In genomic region chr19:572891-573825, GRCh38 we compare ENCODE assay signal across 8 cellular contexts. TPM values are rescaled to one million over a fixed set of nuclear protein-coding genes. Genes with fewer than 3 reads are reported as not detected.
DNase-seq lines count a peak whose midpoint lies in the region; ATAC-seq and TF ChIP-seq lines count a peak whose summit lies in the region.

No MANE protein-coding gene starts in this region.

- peak overlapping the region; percentile 97 for H3K9ac ChIP-seq in mesendoderm (ENCODE audit: low read length)

- peak overlapping the region; percentile 96 for H3K56ac ChIP-seq in mesendoderm (ENCODE audit: low read length)

- H3K4me1 ChIP-seq in Peyer's patch (peaks cover 3 to 42% (median 19%) of the 10 kb centered on the region in 4 donors), mesendoderm (ENCODE audit: control insufficient read depth, low read depth, low read length) (peaks cover 5% of the 10 kb centered on the region), upper lobe of right lung (peaks cover 47% of the 10 kb centered on the region)

- no peak overlapping the region for H2BK120ac ChIP-seq in mesendoderm (ENCODE audit: low read depth, low read length)

- H3K23ac ChIP-seq in mesendoderm (ENCODE audit: low read length): peak overlapping the region; percentile 83

- H3K4me2 ChIP-seq in mesendoderm (ENCODE audit: low read length): peak overlapping the region; percentile 49

- H3K4ac ChIP-seq in mesendoderm (ENCODE audit: low read depth, low read length): peak overlapping the region; percentile 81

- peak overlapping the region; percentile 90 to 98 (median 92) for H3K4me3 ChIP-seq in Peyer's patch
- H3K4me3 ChIP-seq in mesendoderm (ENCODE audit: low read length): peak overlapping the region; percentile 87
- peak overlapping the region; percentile 98 for H3K4me3 ChIP-seq in upper lobe of right lung

- H3K27ac ChIP-seq in Peyer's patch (peak overlapping the region; percentile 82 to 92 (median 88)), mesendoderm (ENCODE audit: low read depth, low read length) (peak overlapping the region; percentile 56), upper lobe of right lung (peak overlapping the region; percentile 89)

- H3K36me3 ChIP-seq in Peyer's patch (no peaks in the 10 kb centered on the region), mesendoderm (ENCODE audit: control insufficient read depth, insufficient read depth, low read length) (no peaks in the 10 kb centered on the region), upper lobe of right lung (no peaks in the 10 kb centered on the region)

- H3K79me1 ChIP-seq in mesendoderm (ENCODE audit: low read length): peaks cover 5% of the 10 kb centered on the region

- H2BK15ac ChIP-seq in mesendoderm (replicated peaks; ENCODE audit: low read depth): no peak overlapping the region

- TF ChIP-seq POLR2A in Peyer's patch (IDR thresholded peaks at IDR 0.05): no peak

- peak overlapping the region; percentile 66 for H2AK5ac ChIP-seq in mesendoderm (ENCODE audit: low read length)

- peak overlapping the region; percentile 90 for H3K18ac ChIP-seq in mesendoderm (ENCODE audit: low read length)

- peak; percentile 33 for DNase-seq in activated CD4-positive, alpha-beta T cell treated with anti-CD3 and anti-CD28 coated beads for 48 hours
- no peak for DNase-seq in activated CD4-positive, alpha-beta T cell treated with anti-CD3 and anti-CD28 coated beads, Interleukin-2, amount 50 U/mL, for 1 hour
- DNase-seq in Peyer's patch (peak in 2 of 3 donors; percentile 60 to 68), ecto neural progenitor cell (ENCODE audit: low spot score) (peak; percentile 73), mesendoderm (peak; percentile 74), upper lobe of right lung (peak; percentile 80)

- H3K9me3 ChIP-seq in Peyer's patch: no peaks in the 10 kb centered on the region
- no peaks in the 10 kb centered on the region for H3K9me3 ChIP-seq in upper lobe of right lung

- no CpG with 5 or more reads among the region's 54 CpGs for WGBS in mesendoderm (ENCODE audit: extremely low coverage, insufficient coverage, low lambda C conversion rate)

- intact Hi-C loops in upper lobe of right lung (cut with DNase I): no loop called here

- H4K8ac ChIP-seq in mesendoderm (ENCODE audit: low read depth, low read length): no peak overlapping the region

- ATAC-seq in HG02884 (IDR thresholded peaks at IDR 0.05; ENCODE audit: unreplicated experiment) (peak; percentile 6), upper lobe of right lung (peak; percentile 18), GM18519 (IDR thresholded peaks at IDR 0.05; ENCODE audit: low FRiP score, unreplicated experiment) (no peak)

- peak in 3 of 6 experiments; percentile 10 to 19 (median 13) for TF ChIP-seq CTCF in Peyer's patch (IDR thresholded peaks at IDR 0.05)
- no peak for TF ChIP-seq CTCF in upper lobe of right lung (IDR thresholded peaks at IDR 0.05)

- H3K27me3 ChIP-seq in Peyer's patch (no peaks in the 10 kb centered on the region), mesendoderm (ENCODE audit: insufficient read depth, low read length, poor library complexity) (no peaks in the 10 kb centered on the region), upper lobe of right lung (no peaks in the 10 kb centered on the region)

- H2BK5ac ChIP-seq in mesendoderm (ENCODE audit: low read length): no peak overlapping the region

- peaks cover 53% of the 10 kb centered on the region for H3K79me2 ChIP-seq in mesendoderm (ENCODE audit: control insufficient read depth, insufficient read depth, low read length)

- H4K5ac ChIP-seq in mesendoderm (ENCODE audit: low read length): no peak overlapping the region

RNA-seq across cellular contexts. Expression of gene BSG, which starts 0.8 kb away (rescaled TPM):
- total RNA-seq in Peyer's patch: 100 to 1,000 TPM; 149 to 501 (median 469) TPM
- polyA plus RNA-seq in mesendoderm (2013, experiment 1 of 2): 492 TPM
- polyA plus RNA-seq in mesendoderm (2013, experiment 2 of 2): 502 TPM
- 359 TPM for total RNA-seq in upper lobe of right lung

RNA-seq across cellular contexts. Expression of gene HCN2, which starts 16.5 kb away (rescaled TPM):
- total RNA-seq in Peyer's patch (not detected), upper lobe of right lung (0.52 TPM)
- 0.79 TPM for polyA plus RNA-seq in mesendoderm (2013, experiment 1 of 2)
- polyA plus RNA-seq in mesendoderm (2013, experiment 2 of 2): 0.81 TPM

RNA-seq across cellular contexts. Expression of gene GZMM, which starts 29.3 kb away (rescaled TPM):
- total RNA-seq in Peyer's patch (1 to 10 TPM in 2 of 4 donors, not detected in 2; 2.8 to 4.0 TPM), upper lobe of right lung (2.9 TPM)
- polyA plus RNA-seq in mesendoderm (2013, experiment 1 of 2): 0.13 TPM
- polyA plus RNA-seq in mesendoderm (2013, experiment 2 of 2): 0.25 TPM

RNA-seq across cellular contexts. Expression of gene CDC34, which starts 41.6 kb away (rescaled TPM):
- total RNA-seq in Peyer's patch (10 to 100 TPM; 65.6 to 91.1 (median 75.2) TPM), upper lobe of right lung (40.9 TPM)
- 78.8 TPM for polyA plus RNA-seq in mesendoderm (2013, experiment 1 of 2)
- polyA plus RNA-seq in mesendoderm (2013, experiment 2 of 2): 81.6 TPM
